ENCODE assay signal across 9 cellular contexts in the genomic region with DNA sequence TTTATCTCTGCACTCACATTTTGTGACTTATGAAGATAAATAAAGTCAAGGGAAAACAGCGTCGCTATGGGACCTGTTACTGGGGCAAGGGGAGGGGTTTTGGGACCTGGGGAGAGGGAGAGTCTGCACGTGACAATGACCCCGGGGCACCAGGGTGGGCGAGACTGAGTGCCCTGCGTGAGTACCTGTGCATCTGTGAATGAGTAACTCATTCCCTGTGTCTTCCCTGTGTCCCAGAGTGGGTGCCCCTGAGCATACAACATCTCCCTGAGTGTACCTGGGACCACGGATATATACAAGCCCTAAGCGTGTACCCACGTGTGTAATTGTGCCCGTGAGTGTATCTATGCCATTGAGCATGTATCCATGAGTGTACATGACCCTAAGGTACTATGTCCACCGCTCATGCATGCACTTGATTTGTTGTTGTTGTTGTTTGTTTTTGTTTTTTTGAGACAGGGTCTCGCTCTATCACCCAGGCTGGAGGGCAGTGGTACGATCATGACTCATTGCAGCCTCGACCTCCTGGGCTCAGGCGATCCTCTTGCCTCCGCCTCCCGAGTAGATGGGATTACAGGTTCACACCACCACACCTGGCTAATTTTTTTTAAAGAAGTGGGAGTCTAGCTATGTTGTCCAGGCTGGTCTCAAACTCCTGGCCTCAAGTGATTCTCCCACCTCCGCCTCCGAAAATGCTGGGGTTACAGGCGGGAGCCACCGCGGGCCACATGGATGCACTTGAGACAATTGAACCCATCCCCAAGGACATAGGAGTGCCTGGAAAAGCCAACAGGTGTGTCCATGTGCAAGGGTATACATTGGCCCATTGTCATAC. TPM values are rescaled to one million over a fixed set of nuclear protein-coding genes. Genes with fewer than 3 reads are reported as not detected.
DNase-seq lines count a peak whose midpoint lies in the region; ATAC-seq lines count a peak whose summit lies in the region.
"Had no signal": no experiment of that assay in that cellular context is flagged by ENCODE, and none has a peak within 500 bp of the region (broad histone marks: within the 10 kb centered on the region; RNA-seq: fewer than 3 reads in every experiment).

No MANE protein-coding gene starts in this region.

- H3K4me3 Mint-ChIP-seq in activated CD4-positive, alpha-beta T cell treated with anti-CD3 and anti-CD28 coated beads, Interleukin-2, amount 10 ng/mL, durations not matched to agents 7 days and 5 days = peak overlapping the region; percentile 89
- peak overlapping the region; percentile 87 for H3K4me3 Mint-ChIP-seq in activated CD8-positive, alpha-beta T cell treated with anti-CD3 and anti-CD28 coated beads, Interleukin-2, amount 10 ng/mL, durations not matched to agents 7 days and 5 days
- peak overlapping the region; percentile 69 to 89 (median 72) for H3K4me3 Mint-ChIP-seq in immature natural killer cell

- POLR2A ChIA-PET in activated CD4-positive, alpha-beta T cell treated with anti-CD3 and anti-CD28 coated beads, Interleukin-2, amount 10 ng/mL, durations not matched to agents 7 days and 5 days (lab: Charles Lee) = no interaction called here
- POLR2A ChIA-PET in activated CD8-positive, alpha-beta T cell treated with anti-CD3 and anti-CD28 coated beads, Interleukin-2, amount 10 ng/mL, durations not matched to agents 7 days and 5 days (lab: Charles Lee) = interaction anchor here (0.9 to 1.4 kb wide), 2 partner anchors 50 to 112 kb away, joined by 5 read pairs; a partner anchor contains a TSS

- H3K9me3 ChIP-seq in stomach smooth muscle (ENCODE audit: control insufficient read depth in 2 of 2, low read length in 2 of 2) = no peaks in the 10 kb centered on the region

- peaks cover 53% of the 10 kb centered on the region for H3K4me1 Mint-ChIP-seq in activated CD4-positive, alpha-beta T cell treated with anti-CD3 and anti-CD28 coated beads, Interleukin-2, amount 10 ng/mL, durations not matched to agents 7 days and 5 days
- peaks cover 55% of the 10 kb centered on the region for H3K4me1 Mint-ChIP-seq in activated CD8-positive, alpha-beta T cell treated with anti-CD3 and anti-CD28 coated beads, Interleukin-2, amount 10 ng/mL, durations not matched to agents 7 days and 5 days (ENCODE audit: low read depth)
- H3K4me1 Mint-ChIP-seq in immature natural killer cell = peaks cover 14 to 21% of the 10 kb centered on the region in 2 donors

- no peak for DNase-seq in activated CD4-positive, alpha-beta T cell treated with anti-CD3 and anti-CD28 coated beads, Interleukin-2, amount 10 ng/mL, durations not matched to agents 7 days and 5 days
- no peak for DNase-seq in activated CD4-positive, alpha-beta T cell treated with anti-CD3 and anti-CD28 coated beads, Interleukin-2, amount 50 U/mL, for 4 hours
- DNase-seq in activated CD8-positive, alpha-beta T cell treated with anti-CD3 and anti-CD28 coated beads, Interleukin-2, amount 10 ng/mL, durations not matched to agents 7 days and 5 days = no peak
- DNase-seq in immature natural killer cell = no peak
- no peak for DNase-seq in C1 segment of cervical spinal cord (lab: John Stamatoyannopoulos, UW)
- no peak for DNase-seq in medulla oblongata (ENCODE audit: extremely low spot score)

- H3K9me3 Mint-ChIP-seq in activated CD4-positive, alpha-beta T cell treated with anti-CD3 and anti-CD28 coated beads, Interleukin-2, amount 10 ng/mL, durations not matched to agents 7 days and 5 days = no peaks in the 10 kb centered on the region
- no peaks in the 10 kb centered on the region for H3K9me3 Mint-ChIP-seq in activated CD8-positive, alpha-beta T cell treated with anti-CD3 and anti-CD28 coated beads, Interleukin-2, amount 10 ng/mL, durations not matched to agents 7 days and 5 days (ENCODE audit: insufficient read depth)
- peaks cover 0 to 3% (median 0%) of the 10 kb centered on the region in 6 donors for H3K9me3 Mint-ChIP-seq in immature natural killer cell

- peaks cover 20 to 24% of the 10 kb centered on the region in 2 donors for H3K27me3 ChIP-seq in stomach smooth muscle (ENCODE audit: control insufficient read depth in 1 of 2, insufficient read depth in 2 of 2, low read length in 2 of 2)

- H3K27me3 Mint-ChIP-seq in activated CD4-positive, alpha-beta T cell treated with anti-CD3 and anti-CD28 coated beads, Interleukin-2, amount 10 ng/mL, durations not matched to agents 7 days and 5 days = peaks cover 19% of the 10 kb centered on the region
- H3K27me3 Mint-ChIP-seq in activated CD8-positive, alpha-beta T cell treated with anti-CD3 and anti-CD28 coated beads, Interleukin-2, amount 10 ng/mL, durations not matched to agents 7 days and 5 days (ENCODE audit: low read depth) = peaks cover 14% of the 10 kb centered on the region
- H3K27me3 Mint-ChIP-seq in immature natural killer cell (ENCODE audit: low read depth in 3 of 3) = peaks cover 21 to 27% (median 23%) of the 10 kb centered on the region in 3 donors

- H3K9ac ChIP-seq in stomach smooth muscle (ENCODE audit: low read length in 2 of 2) = peak overlapping the region; percentile 42 to 94

- H3K27ac ChIP-seq in stomach smooth muscle (ENCODE audit: low read length) = no peak overlapping the region

- peaks cover 13% of the 10 kb centered on the region for H3K36me3 Mint-ChIP-seq in activated CD4-positive, alpha-beta T cell treated with anti-CD3 and anti-CD28 coated beads, Interleukin-2, amount 10 ng/mL, durations not matched to agents 7 days and 5 days (ENCODE audit: low read depth)
- H3K36me3 Mint-ChIP-seq in activated CD8-positive, alpha-beta T cell treated with anti-CD3 and anti-CD28 coated beads, Interleukin-2, amount 10 ng/mL, durations not matched to agents 7 days and 5 days (ENCODE audit: low read depth) = peaks cover 11% of the 10 kb centered on the region
- H3K36me3 Mint-ChIP-seq in immature natural killer cell = peaks cover 0 to 5% (median 3%) of the 10 kb centered on the region in 3 donors

- peaks cover 3 to 12% of the 10 kb centered on the region in 2 donors for H3K36me3 ChIP-seq in stomach smooth muscle (ENCODE audit: control insufficient read depth in 2 of 2, insufficient read depth in 2 of 2, low read length in 2 of 2)

- H3K4me1 ChIP-seq in stomach smooth muscle (ENCODE audit: control insufficient read depth, insufficient read depth, low read length) = peaks cover 13% of the 10 kb centered on the region

- CTCF ChIA-PET in activated CD4-positive, alpha-beta T cell treated with anti-CD3 and anti-CD28 coated beads, Interleukin-2, amount 10 ng/mL, durations not matched to agents 7 days and 5 days (lab: Charles Lee) = interaction anchor here (0.6 to 1.9 kb wide), 25 partner anchors 9 to 322 kb away, joined by 3 to 20 read pairs (median 6); a partner anchor contains a TSS
- CTCF ChIA-PET in activated CD8-positive, alpha-beta T cell treated with anti-CD3 and anti-CD28 coated beads, Interleukin-2, amount 10 ng/mL, durations not matched to agents 7 days and 5 days (lab: Charles Lee) = interaction anchor here (0.7 to 3.2 kb wide), 30 partner anchors 9 to 579 kb away, joined by 3 to 100 read pairs (median 5); a partner anchor contains a TSS

- ATAC-seq in activated CD8-positive, alpha-beta T cell treated with anti-CD3 and anti-CD28 coated beads, Interleukin-2, amount 10 ng/mL, durations not matched to agents 7 days and 5 days = no peak
- ATAC-seq in HG03159 (IDR thresholded peaks at IDR 0.05; ENCODE audit: unreplicated experiment) = no peak

- H3K27ac Mint-ChIP-seq in activated CD4-positive, alpha-beta T cell treated with anti-CD3 and anti-CD28 coated beads, Interleukin-2, amount 10 ng/mL, durations not matched to agents 7 days and 5 days = peak overlapping the region; percentile 70
- peak overlapping the region; percentile 76 for H3K27ac Mint-ChIP-seq in activated CD8-positive, alpha-beta T cell treated with anti-CD3 and anti-CD28 coated beads, Interleukin-2, amount 10 ng/mL, durations not matched to agents 7 days and 5 days
- H3K27ac Mint-ChIP-seq in immature natural killer cell = peak overlapping the region; percentile 43 to 81 (median 65)

- H3K4me3 ChIP-seq in stomach smooth muscle (ENCODE audit: low read length in 2 of 2) = peak overlapping the region; percentile 82 to 98

RNA-seq across cellular contexts. Expression of a gene that starts 0.6 kb away (rescaled TPM):
- 100 to 1,000 TPM; 105 to 106 TPM for total RNA-seq in activated CD4-positive, alpha-beta T cell treated with anti-CD3 and anti-CD28 coated beads, Interleukin-2, amount 10 ng/mL, durations not matched to agents 7 days and 5 days
- 10 to 100 TPM; 92.8 to 95.1 TPM for total RNA-seq in activated CD8-positive, alpha-beta T cell treated with anti-CD3 and anti-CD28 coated beads, Interleukin-2, amount 10 ng/mL, durations not matched to agents 7 days and 5 days
- polyA plus RNA-seq in immature natural killer cell = 100 to 1,000 TPM; 109 to 217 (median 115) TPM

RNA-seq across cellular contexts. Expression of a gene that starts 3.1 kb away (rescaled TPM):
- total RNA-seq in activated CD4-positive, alpha-beta T cell treated with anti-CD3 and anti-CD28 coated beads, Interleukin-2, amount 10 ng/mL, durations not matched to agents 7 days and 5 days = not detected
- not detected for total RNA-seq in activated CD8-positive, alpha-beta T cell treated with anti-CD3 and anti-CD28 coated beads, Interleukin-2, amount 10 ng/mL, durations not matched to agents 7 days and 5 days
- polyA plus RNA-seq in immature natural killer cell = under 1 TPM in 1 of 3 donors, not detected in 2; 0.14 TPM
- total RNA-seq: lung microvascular endothelial cell had no signal

RNA-seq across cellular contexts. Expression of a gene that starts 11.1 kb away (rescaled TPM):
- total RNA-seq in activated CD4-positive, alpha-beta T cell treated with anti-CD3 and anti-CD28 coated beads, Interleukin-2, amount 10 ng/mL, durations not matched to agents 7 days and 5 days = not detected
- 1 to 10 TPM; 2.2 to 3.0 TPM for total RNA-seq in activated CD8-positive, alpha-beta T cell treated with anti-CD3 and anti-CD28 coated beads, Interleukin-2, amount 10 ng/mL, durations not matched to agents 7 days and 5 days
- 1 to 10 TPM in 1 of 3 donors, not detected in 2; 1.4 TPM for polyA plus RNA-seq in immature natural killer cell
- total RNA-seq: lung microvascular endothelial cell had no signal

RNA-seq across cellular contexts. Expression of a gene that starts 21.9 kb away (rescaled TPM):
- total RNA-seq in activated CD4-positive, alpha-beta T cell treated with anti-CD3 and anti-CD28 coated beads, Interleukin-2, amount 10 ng/mL, durations not matched to agents 7 days and 5 days = under 1 TPM; 0.23 to 0.30 TPM
- total RNA-seq in activated CD8-positive, alpha-beta T cell treated with anti-CD3 and anti-CD28 coated beads, Interleukin-2, amount 10 ng/mL, durations not matched to agents 7 days and 5 days = under 1 TPM; 0.29 to 0.31 TPM
- under 1 TPM in 2 of 3 donors, not detected in 1; 0.29 to 0.50 TPM for polyA plus RNA-seq in immature natural killer cell
- total RNA-seq: lung microvascular endothelial cell had no signal

RNA-seq across cellular contexts. Expression of a gene that starts 43.1 kb away (rescaled TPM):
- 100 to 1,000 TPM; 131 to 158 TPM for total RNA-seq in activated CD4-positive, alpha-beta T cell treated with anti-CD3 and anti-CD28 coated beads, Interleukin-2, amount 10 ng/mL, durations not matched to agents 7 days and 5 days
- 100 to 1,000 TPM; 162 to 168 TPM for total RNA-seq in activated CD8-positive, alpha-beta T cell treated with anti-CD3 and anti-CD28 coated beads, Interleukin-2, amount 10 ng/mL, durations not matched to agents 7 days and 5 days
- polyA plus RNA-seq in immature natural killer cell = 100 to 1,000 TPM in 2 of 3 donors, 10 to 100 TPM in 1; 73.7 to 115 (median 100) TPM
